ENCODE assay signal across 14 cellular contexts in genomic region chr4:102647117-102647516, GRCh38.
DNase-seq lines count a peak whose midpoint lies in the region; ATAC-seq lines count a peak whose summit lies in the region.
"Had no signal": no experiment of that assay in that cellular context is flagged by ENCODE, and none has a peak within 500 bp of the region (broad histone marks: within the 10 kb centered on the region; RNA-seq: fewer than 3 reads in every experiment).

No MANE protein-coding gene starts in this region.

- peaks cover 7 to 19% (median 14%) of the 10 kb centered on the region in 4 donors for H3K4me1 Mint-ChIP-seq in naive thymus-derived CD8-positive, alpha-beta T cell
- H3K4me1 Mint-ChIP-seq: H9 had no signal

- ATAC-seq in left ventricle myocardium superior = peak; percentile 39
- ATAC-seq in naive thymus-derived CD8-positive, alpha-beta T cell = no peak
- ATAC-seq in HG03095 (IDR thresholded peaks at IDR 0.05; ENCODE audit: unreplicated experiment) = no peak
- no peak for ATAC-seq in HG02623 (IDR thresholded peaks at IDR 0.05; ENCODE audit: unreplicated experiment)

- H3K27me3 Mint-ChIP-seq in naive thymus-derived CD8-positive, alpha-beta T cell = no peaks in the 10 kb centered on the region
- H3K27me3 Mint-ChIP-seq: CD4-positive, alpha-beta T cell had no signal

- H3K4me3 Mint-ChIP-seq in naive thymus-derived CD8-positive, alpha-beta T cell = no peak overlapping the region
- H3K4me3 Mint-ChIP-seq: CD4-positive, alpha-beta T cell; H9 had no signal

- in situ Hi-C loops in G401 (cut with HindIII; ENCODE audit: low sequenced_read_pairs) = no loop called here

- H3K36me3 Mint-ChIP-seq in naive thymus-derived CD8-positive, alpha-beta T cell = peaks cover 16 to 57% (median 46%) of the 10 kb centered on the region in 3 donors

- intact Hi-C loops in left ventricle myocardium superior (cut with micrococcal nuclease) = no loop called here

- POLR2A ChIA-PET in naive thymus-derived CD8-positive, alpha-beta T cell (lab: Charles Lee) = no interaction called here

- peak; percentile 31 for DNase-seq in Ammon's horn (ENCODE audit: low spot score)
- peak; percentile 20 for DNase-seq in G401 (ENCODE audit: low spot score)
- DNase-seq in left ventricle myocardium superior = no peak
- DNase-seq in naive thymus-derived CD8-positive, alpha-beta T cell = no peak
- no peak for DNase-seq in stimulated activated CD4-positive, alpha-beta T cell treated with anti-CD3 and anti-CD28 coated beads, Interleukin-4, amount 100 ng/mL, for 24 hours
- DNase-seq: ACHN; Caco-2; CD4-positive, alpha-beta T cell; DMS153; DMS79; GF-D8; H9 had no signal

- H3K27ac Mint-ChIP-seq in naive thymus-derived CD8-positive, alpha-beta T cell = peak overlapping the region in 7 of 10 donors; percentile 3 to 76 (median 23)
- H3K27ac Mint-ChIP-seq: CD4-positive, alpha-beta T cell; H9 had no signal

- H3K9me3 Mint-ChIP-seq in naive thymus-derived CD8-positive, alpha-beta T cell = no peaks in the 10 kb centered on the region
- H3K9me3 Mint-ChIP-seq: CD4-positive, alpha-beta T cell; H9 had no signal

Comparison
In these comparisons a context has a peak if more than half of its experiments do, and no peak if none do; other contexts are left out.
1. DNase-seq: peak in Ammon's horn (single experiment) and G401 (single experiment); none in left ventricle myocardium superior (single experiment), naive thymus-derived CD8-positive, alpha-beta T cell (0 of 10) and stimulated activated CD4-positive, alpha-beta T cell treated with anti-CD3 and anti-CD28 coated beads, Interleukin-4, amount 100 ng/mL, for 24 hours (single experiment).